Comparison of ENCODE assay signal across 16 cellular contexts in genomic region chr11:17578958-17579357, GRCh38. TPM values are rescaled to one million over a fixed set of nuclear protein-coding genes. Genes with fewer than 3 reads are reported as not detected.
DNase-seq lines count a peak whose midpoint lies in the region; ATAC-seq and TF ChIP-seq lines count a peak whose summit lies in the region.
"Had no signal": no experiment of that assay in that cellular context is flagged by ENCODE, and none has a peak within 500 bp of the region (broad histone marks: within the 10 kb centered on the region; RNA-seq: fewer than 3 reads in every experiment).

No MANE protein-coding gene starts in this region.

- peaks cover 0 to 4% (median 0%) of the 10 kb centered on the region in 12 donors for H3K9me3 ChIP-seq in heart left ventricle
- no peaks in the 10 kb centered on the region for H3K9me3 ChIP-seq in sigmoid colon
- H3K9me3 ChIP-seq: Peyer's patch had no signal

- H3K4me1 ChIP-seq in heart left ventricle (no peaks in the 10 kb centered on the region), sigmoid colon (no peaks in the 10 kb centered on the region)
- H3K4me1 ChIP-seq: BLaER1 treated with 17β-estradiol and CSF1 and Interleukin-3, amounts not matched to agents 10 nM and 100 nM; Peyer's patch had no signal

- no peak for TF ChIP-seq POLR2A in heart left ventricle (IDR thresholded peaks at IDR 0.05)
- no peak for TF ChIP-seq POLR2A in sigmoid colon (IDR thresholded peaks at IDR 0.05)

- WGBS in heart left ventricle, 4 donors = 55 to 65% (median 58%) methylated on average over 6 to 8 of the region's 8 CpGs
- WGBS in sigmoid colon, 2 donors = 88 to 90% methylated on average over 8 of the region's 8 CpGs

- ATAC-seq in heart left ventricle (peak in 3 of 4 donors; percentile 71 to 74 (median 74)), left cardiac atrium (no peak), left ventricle myocardium superior (peak; percentile 77), HG02938 (IDR thresholded peaks at IDR 0.05; ENCODE audit: unreplicated experiment) (no peak)
- ATAC-seq: HepG2 had no signal

- DNase-seq in heart left ventricle (peak in 3 of 5 donors; percentile 15 to 62 (median 57)), left cardiac atrium (no peak), left ventricle myocardium superior (no peak), sigmoid colon (peak; percentile 51), putamen (ENCODE audit: low spot score) (no peak)
- DNase-seq in stimulated activated CD4-positive, alpha-beta T cell treated with anti-CD3 and anti-CD28 coated beads, Interleukin-15, amount 100 ng/mL, for 24 hours = no peak
- DNase-seq: CD8-positive, alpha-beta memory T cell; DMS79 treated with DMSO at 0.1 percent for 48 hours; KG1; NCI-H1105 treated with DMSO at 0.1 percent for 48 hours; NCI-H1694 had no signal

- no peak for TF ChIP-seq CTCF in heart left ventricle (IDR thresholded peaks at IDR 0.05)
- no peak for TF ChIP-seq CTCF in sigmoid colon (IDR thresholded peaks at IDR 0.05)

- no peaks in the 10 kb centered on the region for H3K36me3 ChIP-seq in heart left ventricle
- no peaks in the 10 kb centered on the region for H3K36me3 ChIP-seq in sigmoid colon
- H3K36me3 ChIP-seq: BLaER1 treated with 17β-estradiol and CSF1 and Interleukin-3, amounts not matched to agents 10 nM and 100 nM; Peyer's patch had no signal

- no peak for TF ChIP-seq EP300 in sigmoid colon (IDR thresholded peaks at IDR 0.05)

- no peaks in the 10 kb centered on the region for H3K27me3 ChIP-seq in heart left ventricle
- no peaks in the 10 kb centered on the region for H3K27me3 ChIP-seq in sigmoid colon
- H3K27me3 ChIP-seq: BLaER1 treated with 17β-estradiol and CSF1 and Interleukin-3, amounts not matched to agents 10 nM and 100 nM; Peyer's patch had no signal

- no peak overlapping the region for H3K4me3 ChIP-seq in heart left ventricle
- no peak overlapping the region for H3K4me3 ChIP-seq in sigmoid colon
- H3K4me3 ChIP-seq: BLaER1 treated with 17β-estradiol and CSF1 and Interleukin-3, amounts not matched to agents 10 nM and 100 nM; Peyer's patch had no signal

- H3K27ac ChIP-seq in heart left ventricle (no peak overlapping the region), sigmoid colon (no peak overlapping the region)
- H3K27ac ChIP-seq: BLaER1 treated with 17β-estradiol and CSF1 and Interleukin-3, amounts not matched to agents 10 nM and 100 nM; Peyer's patch had no signal

- intact Hi-C loops in heart left ventricle (cut with DNase I) (no loop called here), left cardiac atrium (cut with DNase I) (no loop called here), left ventricle myocardium superior (cut with micrococcal nuclease) (no loop called here), sigmoid colon (cut with DNase I) (no loop called here)

RNA-seq across cellular contexts. Expression of gene OTOG, which starts 31.9 kb away (rescaled TPM):
- total RNA-seq in heart left ventricle = not detected
- polyA plus RNA-seq in heart left ventricle = not detected
- total RNA-seq in left cardiac atrium = not detected
- not detected for total RNA-seq in left ventricle myocardium superior
- total RNA-seq in sigmoid colon = under 1 TPM in 1 of 4 donors, not detected in 3; under 0.01 TPM
- polyA plus RNA-seq in sigmoid colon = under 1 TPM in 1 of 3 donors, not detected in 2; under 0.01 TPM
- total RNA-seq: CD8-positive, alpha-beta memory T cell; HepG2; NCI-H460 had no signal
- polyA plus RNA-seq: CD8-positive, alpha-beta memory T cell; HepG2 had no signal

RNA-seq across cellular contexts. Expression of gene USH1C, which starts 34.7 kb away (rescaled TPM):
- total RNA-seq in heart left ventricle (under 1 TPM in 1 of 9 donors, not detected in 8; 0.16 TPM), left cardiac atrium (under 1 TPM in 1 of 2 donors, not detected in 1; 0.88 TPM), left ventricle myocardium superior (1.3 TPM), sigmoid colon (1 to 10 TPM; 1.2 to 2.5 (median 1.6) TPM)
- polyA plus RNA-seq in heart left ventricle (under 1 TPM; 0.06 to 0.23 TPM), sigmoid colon (100 to 1,000 TPM in 2 of 3 donors, 10 to 100 TPM in 1; 83.3 to 152 (median 114) TPM)
- total RNA-seq: CD8-positive, alpha-beta memory T cell; HepG2 had no signal
- polyA plus RNA-seq: CD8-positive, alpha-beta memory T cell; HepG2 had no signal

Comparison
In these comparisons a context has a peak if more than half of its experiments do, and no peak if none do; other contexts are left out.
1. ATAC-seq: peak in heart left ventricle (3 of 4) and left ventricle myocardium superior (single experiment); none in left cardiac atrium (0 of 2) and HG02938 (single experiment).
2. DNase-seq: peak in heart left ventricle (3 of 5) and sigmoid colon (single experiment); none in left cardiac atrium (single experiment), left ventricle myocardium superior (single experiment), putamen (single experiment) and stimulated activated CD4-positive, alpha-beta T cell treated with anti-CD3 and anti-CD28 coated beads, Interleukin-15, amount 100 ng/mL, for 24 hours (single experiment).